In genomic region chr4:16078195-16078756, GRCh38 we compare ENCODE assay signal across 1 cellular context.
TF ChIP-seq lines count a peak whose summit lies in the region.

No MANE protein-coding gene starts in this region.

TF ChIP-seq in H1, 55 proteins besides CTCF, POLR2A, EP300 and RAD21 (continued from another document):
- TF ChIP-seq, protein P1, sequence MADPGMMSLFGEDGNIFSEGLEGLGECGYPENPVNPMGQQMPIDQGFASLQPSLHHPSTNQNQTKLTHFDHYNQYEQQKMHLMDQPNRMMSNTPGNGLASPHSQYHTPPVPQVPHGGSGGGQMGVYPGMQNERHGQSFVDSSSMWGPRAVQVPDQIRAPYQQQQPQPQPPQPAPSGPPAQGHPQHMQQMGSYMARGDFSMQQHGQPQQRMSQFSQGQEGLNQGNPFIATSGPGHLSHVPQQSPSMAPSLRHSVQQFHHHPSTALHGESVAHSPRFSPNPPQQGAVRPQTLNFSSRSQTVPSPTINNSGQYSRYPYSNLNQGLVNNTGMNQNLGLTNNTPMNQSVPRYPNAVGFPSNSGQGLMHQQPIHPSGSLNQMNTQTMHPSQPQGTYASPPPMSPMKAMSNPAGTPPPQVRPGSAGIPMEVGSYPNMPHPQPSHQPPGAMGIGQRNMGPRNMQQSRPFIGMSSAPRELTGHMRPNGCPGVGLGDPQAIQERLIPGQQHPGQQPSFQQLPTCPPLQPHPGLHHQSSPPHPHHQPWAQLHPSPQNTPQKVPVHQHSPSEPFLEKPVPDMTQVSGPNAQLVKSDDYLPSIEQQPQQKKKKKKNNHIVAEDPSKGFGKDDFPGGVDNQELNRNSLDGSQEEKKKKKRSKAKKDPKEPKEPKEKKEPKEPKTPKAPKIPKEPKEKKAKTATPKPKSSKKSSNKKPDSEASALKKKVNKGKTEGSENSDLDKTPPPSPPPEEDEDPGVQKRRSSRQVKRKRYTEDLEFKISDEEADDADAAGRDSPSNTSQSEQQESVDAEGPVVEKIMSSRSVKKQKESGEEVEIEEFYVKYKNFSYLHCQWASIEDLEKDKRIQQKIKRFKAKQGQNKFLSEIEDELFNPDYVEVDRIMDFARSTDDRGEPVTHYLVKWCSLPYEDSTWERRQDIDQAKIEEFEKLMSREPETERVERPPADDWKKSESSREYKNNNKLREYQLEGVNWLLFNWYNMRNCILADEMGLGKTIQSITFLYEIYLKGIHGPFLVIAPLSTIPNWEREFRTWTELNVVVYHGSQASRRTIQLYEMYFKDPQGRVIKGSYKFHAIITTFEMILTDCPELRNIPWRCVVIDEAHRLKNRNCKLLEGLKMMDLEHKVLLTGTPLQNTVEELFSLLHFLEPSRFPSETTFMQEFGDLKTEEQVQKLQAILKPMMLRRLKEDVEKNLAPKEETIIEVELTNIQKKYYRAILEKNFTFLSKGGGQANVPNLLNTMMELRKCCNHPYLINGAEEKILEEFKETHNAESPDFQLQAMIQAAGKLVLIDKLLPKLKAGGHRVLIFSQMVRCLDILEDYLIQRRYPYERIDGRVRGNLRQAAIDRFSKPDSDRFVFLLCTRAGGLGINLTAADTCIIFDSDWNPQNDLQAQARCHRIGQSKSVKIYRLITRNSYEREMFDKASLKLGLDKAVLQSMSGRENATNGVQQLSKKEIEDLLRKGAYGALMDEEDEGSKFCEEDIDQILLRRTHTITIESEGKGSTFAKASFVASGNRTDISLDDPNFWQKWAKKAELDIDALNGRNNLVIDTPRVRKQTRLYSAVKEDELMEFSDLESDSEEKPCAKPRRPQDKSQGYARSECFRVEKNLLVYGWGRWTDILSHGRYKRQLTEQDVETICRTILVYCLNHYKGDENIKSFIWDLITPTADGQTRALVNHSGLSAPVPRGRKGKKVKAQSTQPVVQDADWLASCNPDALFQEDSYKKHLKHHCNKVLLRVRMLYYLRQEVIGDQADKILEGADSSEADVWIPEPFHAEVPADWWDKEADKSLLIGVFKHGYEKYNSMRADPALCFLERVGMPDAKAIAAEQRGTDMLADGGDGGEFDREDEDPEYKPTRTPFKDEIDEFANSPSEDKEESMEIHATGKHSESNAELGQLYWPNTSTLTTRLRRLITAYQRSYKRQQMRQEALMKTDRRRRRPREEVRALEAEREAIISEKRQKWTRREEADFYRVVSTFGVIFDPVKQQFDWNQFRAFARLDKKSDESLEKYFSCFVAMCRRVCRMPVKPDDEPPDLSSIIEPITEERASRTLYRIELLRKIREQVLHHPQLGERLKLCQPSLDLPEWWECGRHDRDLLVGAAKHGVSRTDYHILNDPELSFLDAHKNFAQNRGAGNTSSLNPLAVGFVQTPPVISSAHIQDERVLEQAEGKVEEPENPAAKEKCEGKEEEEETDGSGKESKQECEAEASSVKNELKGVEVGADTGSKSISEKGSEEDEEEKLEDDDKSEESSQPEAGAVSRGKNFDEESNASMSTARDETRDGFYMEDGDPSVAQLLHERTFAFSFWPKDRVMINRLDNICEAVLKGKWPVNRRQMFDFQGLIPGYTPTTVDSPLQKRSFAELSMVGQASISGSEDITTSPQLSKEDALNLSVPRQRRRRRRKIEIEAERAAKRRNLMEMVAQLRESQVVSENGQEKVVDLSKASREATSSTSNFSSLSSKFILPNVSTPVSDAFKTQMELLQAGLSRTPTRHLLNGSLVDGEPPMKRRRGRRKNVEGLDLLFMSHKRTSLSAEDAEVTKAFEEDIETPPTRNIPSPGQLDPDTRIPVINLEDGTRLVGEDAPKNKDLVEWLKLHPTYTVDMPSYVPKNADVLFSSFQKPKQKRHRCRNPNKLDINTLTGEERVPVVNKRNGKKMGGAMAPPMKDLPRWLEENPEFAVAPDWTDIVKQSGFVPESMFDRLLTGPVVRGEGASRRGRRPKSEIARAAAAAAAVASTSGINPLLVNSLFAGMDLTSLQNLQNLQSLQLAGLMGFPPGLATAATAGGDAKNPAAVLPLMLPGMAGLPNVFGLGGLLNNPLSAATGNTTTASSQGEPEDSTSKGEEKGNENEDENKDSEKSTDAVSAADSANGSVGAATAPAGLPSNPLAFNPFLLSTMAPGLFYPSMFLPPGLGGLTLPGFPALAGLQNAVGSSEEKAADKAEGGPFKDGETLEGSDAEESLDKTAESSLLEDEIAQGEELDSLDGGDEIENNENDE (IDR thresholded peaks at IDR 0.05; ENCODE audit: insufficient replicate concordance, low read length): no peak
- TF ChIP-seq SUZ12 (IDR thresholded peaks at IDR 0.05; ENCODE audit: low read length): no peak
- no peak for TF ChIP-seq EGR1 (IDR thresholded peaks at IDR 0.05; ENCODE audit: borderline replicate concordance, low read depth, low read length)
- no peak for TF ChIP-seq SIRT6 (IDR thresholded peaks at IDR 0.05; ENCODE audit: low read length)
- TF ChIP-seq POLR2AphosphoS5 (IDR thresholded peaks at IDR 0.05; ENCODE audit: low read depth, low read length): no peak
- TF ChIP-seq CTBP2 (IDR thresholded peaks at IDR 0.05; ENCODE audit: borderline replicate concordance, insufficient read depth, insufficient read length, low read length): no peak
